ENCODE assay signal across 8 cellular contexts in the genomic region with DNA sequence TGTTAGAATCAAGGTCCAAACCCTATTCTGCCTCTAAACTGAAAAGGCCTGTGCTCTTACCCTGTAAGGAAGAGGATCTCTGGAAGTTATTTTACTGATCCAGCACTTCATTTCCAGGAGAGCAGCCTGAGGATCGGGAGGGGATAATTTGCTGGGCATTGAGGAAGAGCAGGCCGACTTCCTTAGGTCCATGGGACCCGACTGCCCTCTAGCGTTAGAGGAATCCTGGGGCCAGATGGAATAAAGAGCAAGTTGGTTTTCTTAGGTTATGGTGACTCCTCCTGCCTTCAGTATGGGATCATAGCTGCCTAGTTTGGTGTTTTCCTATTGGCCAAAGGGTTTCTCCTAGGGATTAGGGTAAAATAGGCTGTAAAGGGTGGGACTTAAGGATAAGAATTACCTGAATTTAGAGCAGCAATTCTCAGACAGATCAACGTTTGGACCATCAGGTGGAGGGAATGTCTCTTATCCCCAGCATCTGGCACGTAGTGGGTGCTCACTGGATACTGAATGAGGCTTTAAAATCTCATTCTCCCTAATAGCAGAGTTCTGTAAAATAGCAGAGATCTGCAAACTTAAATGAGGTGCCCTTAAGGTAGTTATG. TPM values are rescaled to one million over a fixed set of nuclear protein-coding genes. Genes with fewer than 3 reads are reported as not detected.
A peak's percentile ranks its signal among the peaks of the same experiment; 100 is the strongest.
DNase-seq lines count a peak whose midpoint lies in the region; ATAC-seq, FAIRE-seq and TF ChIP-seq lines count a peak whose summit lies in the region.

No MANE protein-coding gene starts in this region.

- no peak overlapping the region for H3K23ac ChIP-seq in H1 (ENCODE audit: insufficient read length)

- H3K4me1 ChIP-seq in H1 (replicated peaks in 1 of 4; ENCODE audit: control insufficient read depth in 3 of 4, insufficient read depth in 4 of 4, low read length in 3 of 4) (peaks cover 0 to 3% (median 0%) of the 10 kb centered on the region in 4 experiments; a peak in 1 of 7 replicates), lung (ENCODE audit: control insufficient read depth in 2 of 2, insufficient read depth in 2 of 2, low read length in 2 of 2) (peaks cover 0 to 3% of the 10 kb centered on the region in 2 donors)

- no peak overlapping the region for H2BK15ac ChIP-seq in H1 (ENCODE audit: low read length)

- no peak overlapping the region for H2BK20ac ChIP-seq in H1 (ENCODE audit: low read length)

- no peak overlapping the region for H3K18ac ChIP-seq in H1 (ENCODE audit: extremely low read depth, low read length)

- no peaks in the 10 kb centered on the region for H3K27me3 ChIP-seq in H1 (replicated peaks in 1 of 4; ENCODE audit: control insufficient read depth in 3 of 4, extremely low read depth in 1 of 4, insufficient read depth in 3 of 4, low read length in 3 of 4)
- no peaks in the 10 kb centered on the region for H3K27me3 ChIP-seq in lung (ENCODE audit: control insufficient read depth, insufficient read depth)

- peaks cover 16% of the 10 kb centered on the region for H3K27me3 Mint-ChIP-seq in activated CD4-positive, alpha-beta T cell treated with anti-CD3 and anti-CD28 coated beads, Interleukin-2, amount 10 ng/mL, durations not matched to agents 24 days and 14 days

- H3K56ac ChIP-seq in H1 (replicated peaks; ENCODE audit: insufficient read length, low read depth, low read length) = no peak overlapping the region

- peaks cover 0 to 3% (median 2%) of the 10 kb centered on the region in 4 experiments; a peak in 2 of 8 replicates for H3K36me3 ChIP-seq in H1 (ENCODE audit: control insufficient read depth in 2 of 4, insufficient read depth in 4 of 4, low read length in 3 of 4)
- H3K36me3 ChIP-seq in lung (ENCODE audit: control insufficient read depth in 2 of 2, insufficient read depth in 2 of 2, low read length in 2 of 2) = peaks cover 0 to 4% of the 10 kb centered on the region in 2 donors

- no peak overlapping the region for H3K4me3 Mint-ChIP-seq in activated CD4-positive, alpha-beta T cell treated with anti-CD3 and anti-CD28 coated beads, Interleukin-2, amount 10 ng/mL, durations not matched to agents 24 days and 14 days

- H3K4ac ChIP-seq in H1 (replicated peaks; ENCODE audit: insufficient read length, low read depth, low read length) = no peak overlapping the region

- no peak overlapping the region for H2BK120ac ChIP-seq in H1 (replicated peaks; ENCODE audit: low read depth, low read length)

- no peak overlapping the region for H3K4me2 ChIP-seq in H1 (ENCODE audit: insufficient read depth in 1 of 2, low read depth in 2 of 2, low read length in 2 of 2)

- H4K5ac ChIP-seq in H1 (ENCODE audit: insufficient read length, low read depth, low read length) = no peak overlapping the region

- peak; percentile 95 for FAIRE-seq in H1 (lab: Jason Lieb, UNC)

- peak; percentile 100 for TF ChIP-seq RAD21 in H1 (IDR thresholded peaks at IDR 0.05 in 1 of 2, conservative IDR thresholded peaks at IDR 0.05 in 1 of 2; ENCODE audit: low read depth in 2 of 2, low read length in 2 of 2)

- H3K27ac ChIP-seq in H1 (ENCODE audit: low read depth, low read length) (no peak overlapping the region), lung (ENCODE audit: low read depth in 1 of 2, low read length in 1 of 2) (no peak overlapping the region)

- TF ChIP-seq EP300 in H1 (IDR thresholded peaks at IDR 0.05; ENCODE audit: borderline replicate concordance in 1 of 2, low read depth in 2 of 2, low read length in 2 of 2) = no peak

- POLR2A ChIA-PET in H1 (lab: Charles Lee; ENCODE audit: partially characterized antibody) = interaction anchor here (0.6 to 1.2 kb wide), 2 partner anchors 170 to 369 kb away, joined by 3 to 5 read pairs; no protein-coding TSS in a partner anchor

- H3K4me3 ChIP-seq in H1 (ENCODE audit: extremely low read depth in 1 of 4, insufficient read depth in 2 of 4, low read depth in 3 of 4, low read length in 4 of 4) = no peak overlapping the region
- H3K4me3 ChIP-seq in lung = no peak overlapping the region

- peak; percentile 78 to 99 (median 98) for TF ChIP-seq CTCF in H1 (IDR thresholded peaks at IDR 0.05; ENCODE audit: control extremely low read depth in 1 of 3, insufficient read depth in 1 of 3, low read depth in 1 of 3, low read length in 3 of 3)
- peak; percentile 95 for TF ChIP-seq CTCF in lung (IDR thresholded peaks at IDR 0.05; ENCODE audit: control extremely low read depth, extremely low read depth)

- CTCF ChIA-PET in H1 (lab: Charles Lee; ENCODE audit: partially characterized antibody) = interaction anchor here (0.6 to 8.7 kb wide), 31 partner anchors 10 to 1196 kb away, joined by 3 to 304 read pairs (median 5); no protein-coding TSS in a partner anchor

- no peak for TF ChIP-seq POLR2A in H1 (IDR thresholded peaks at IDR 0.05; ENCODE audit: control extremely low read depth in 1 of 2, low read depth in 2 of 2, low read length in 2 of 2)

- no peaks in the 10 kb centered on the region for H3K4me1 Mint-ChIP-seq in activated CD4-positive, alpha-beta T cell treated with anti-CD3 and anti-CD28 coated beads, Interleukin-2, amount 10 ng/mL, durations not matched to agents 24 days and 14 days

- H3K79me1 ChIP-seq in H1 (ENCODE audit: low read depth, low read length) = no peaks in the 10 kb centered on the region

- no peak overlapping the region for H4K8ac ChIP-seq in H1 (ENCODE audit: extremely low read depth, insufficient read depth, low read length)

- H3K79me2 ChIP-seq in H1 (ENCODE audit: control insufficient read depth in 1 of 2, insufficient read depth in 2 of 2, low read length in 2 of 2) = no peaks in the 10 kb centered on the region

- no peak overlapping the region for H2AK5ac ChIP-seq in H1 (ENCODE audit: low read depth, low read length)

- no peak overlapping the region for H2BK12ac ChIP-seq in H1 (ENCODE audit: low read depth, low read length)

- H3K9ac ChIP-seq in H1 (replicated peaks in 1 of 4; ENCODE audit: extremely low read depth in 1 of 4, low read depth in 3 of 4, low read length in 3 of 4) = no peak overlapping the region

- H3K9me3 ChIP-seq in H1 (ENCODE audit: insufficient read depth in 2 of 2, low read depth in 1 of 2, low read length in 1 of 2) (no peaks in the 10 kb centered on the region), lung (ENCODE audit: control insufficient read depth in 2 of 2, insufficient read depth in 1 of 2, low read length in 1 of 2) (no peaks in the 10 kb centered on the region)

- peak overlapping the region; percentile 52 for H2AFZ ChIP-seq in H1 (ENCODE audit: low read length)

- peak; percentile 60 for ATAC-seq in HG03196 (IDR thresholded peaks at IDR 0.05; ENCODE audit: unreplicated experiment)
- peak; percentile 88 for ATAC-seq in lung (ENCODE audit: insufficient read depth, low FRiP score)

- no peaks in the 10 kb centered on the region for H3K9me3 Mint-ChIP-seq in activated CD4-positive, alpha-beta T cell treated with anti-CD3 and anti-CD28 coated beads, Interleukin-2, amount 10 ng/mL, durations not matched to agents 24 days and 14 days

- no peak overlapping the region for H4K91ac ChIP-seq in H1 (replicated peaks; ENCODE audit: insufficient read length, low read length)

- peaks cover 11% of the 10 kb centered on the region for H3K36me3 Mint-ChIP-seq in activated CD4-positive, alpha-beta T cell treated with anti-CD3 and anti-CD28 coated beads, Interleukin-2, amount 10 ng/mL, durations not matched to agents 24 days and 14 days (ENCODE audit: low read depth)

- H3K27ac Mint-ChIP-seq in activated CD4-positive, alpha-beta T cell treated with anti-CD3 and anti-CD28 coated beads, Interleukin-2, amount 10 ng/mL, durations not matched to agents 24 days and 14 days = no peak overlapping the region

- no peaks in the 10 kb centered on the region for H3K23me2 ChIP-seq in H1 (ENCODE audit: low read depth, low read length)

- no peaks in the 10 kb centered on the region for H4K20me1 ChIP-seq in H1 (replicated peaks in 1 of 2; ENCODE audit: control insufficient read depth in 1 of 2, insufficient read depth in 2 of 2, low read length in 2 of 2)

- peak; percentile 10 for DNase-seq in DMS79 treated with DMSO at 0.1 percent for 48 hours (lab: John Stamatoyannopoulos, UW)
- DNase-seq in NCI-H524 (lab: John Stamatoyannopoulos, UW) = peak; percentile 65 to 76
- DNase-seq in activated CD4-positive, alpha-beta T cell treated with anti-CD3 and anti-CD28 coated beads, Interleukin-2, amount 10 ng/mL, durations not matched to agents 24 days and 14 days = peak; percentile 82
- peak; percentile 84 to 88 for DNase-seq in H1 (ENCODE audit: low read depth in 1 of 2, low spot score in 2 of 2)
- DNase-seq in lung (ENCODE audit: low spot score) = peak; percentile 77
- DNase-seq in stimulated activated CD8-positive, alpha-beta memory T cell treated with anti-CD3 and anti-CD28 coated beads, Interleukin-12 subunit alpha, Interleukin-12 subunit beta, amount 100 ng/mL, for 1 hour (ENCODE audit: low read depth) = peak; percentile 8
- DNase-seq in cortex of kidney (lab: John Stamatoyannopoulos, UW) = no peak

- no peak overlapping the region for H3K14ac ChIP-seq in H1 (ENCODE audit: insufficient read length)

- no peak overlapping the region for H2BK5ac ChIP-seq in H1 (ENCODE audit: low read depth, low read length)

- 29% methylated on average over 6 of the region's 6 CpGs; no CpG with 5 or more reads in 1 of the 2 experiments for WGBS in H1 (ENCODE audit: extremely low coverage in 1 of 2, insufficient coverage in 1 of 2, insufficient read length in 1 of 2, insufficient replicate concordance in 2 of 2, low coverage in 1 of 2, low lambda C conversion rate in 2 of 2, missing lambda C conversion rate in 1 of 2), 2 experiments
- 26 to 28% methylated on average over 6 of the region's 6 CpGs for WGBS in lung, 2 donors

- intact Hi-C loops in activated CD4-positive, alpha-beta T cell treated with anti-CD3 and anti-CD28 coated beads, Interleukin-2, amount 10 ng/mL, durations not matched to agents 24 days and 14 days (cut with micrococcal nuclease) = loop anchor here (1.0 to 5.0 kb wide), 3 partner anchors 171 to 469 kb away; no protein-coding TSS in a partner anchor

RNA-seq across cellular contexts. Expression of gene SORBS1, which starts 40.0 kb away (rescaled TPM):
- 0.66 and 0.77 TPM in 2 replicates for total RNA-seq in activated CD4-positive, alpha-beta T cell treated with anti-CD3 and anti-CD28 coated beads, Interleukin-2, amount 10 ng/mL, durations not matched to agents 24 days and 14 days
- 35.0 and 36.3 TPM in 2 replicates for total RNA-seq in H1 (2021; fragmentation: NEBNext Ultra II Directional; extraction: Animal tissue kit (Norgen Biotek cat#: 25700))
- polyA plus RNA-seq in H1 (2011; rRNA removed) (16.0 and 17.5 TPM in 2 replicates), lung (10 to 100 TPM; 13.1 to 19.4 TPM)
- 17.4 TPM for polyA plus RNA-seq in H1 (2011; cell fraction: cytosol; rRNA removed)
- 38.7 TPM for polyA plus RNA-seq in H1 (2011; cell fraction: nucleus; rRNA removed)
- 17.4 to 23.9 TPM (median 20.8 TPM) in 4 replicates for polyA plus RNA-seq in H1 (2012, experiment 1 of 2)
- 2.6 TPM for polyA plus RNA-seq in H1 (2012, experiment 2 of 2)
- 14.4 TPM for polyA plus RNA-seq in H1 (2013, experiment 1 of 2)
- polyA plus RNA-seq in H1 (2013, experiment 2 of 2) = 13.5 TPM
- polyA minus RNA-seq in H1 (2011; rRNA and poly(A)+ RNA removed) = 46.4 and 54.3 TPM in 2 replicates
- polyA minus RNA-seq in H1 (2011; cell fraction: cytosol; rRNA and poly(A)+ RNA removed) = 19.2 TPM
- polyA minus RNA-seq in H1 (2011; cell fraction: nucleus; rRNA and poly(A)+ RNA removed) = 61.9 TPM
- total RNA-seq in lung = 10 to 100 TPM; 68.5 to 68.9 TPM

RNA-seq across cellular contexts. Expression of gene ALDH18A1, which starts 55.3 kb away (rescaled TPM):
- total RNA-seq in activated CD4-positive, alpha-beta T cell treated with anti-CD3 and anti-CD28 coated beads, Interleukin-2, amount 10 ng/mL, durations not matched to agents 24 days and 14 days = 126 TPM in 2 replicates
- 122 and 128 TPM in 2 replicates for total RNA-seq in H1 (2021; fragmentation: NEBNext Ultra II Directional; extraction: Animal tissue kit (Norgen Biotek cat#: 25700))
- polyA plus RNA-seq in H1 (2011; rRNA removed) (59.6 and 61.9 TPM in 2 replicates), lung (10 to 100 TPM; 12.6 to 21.1 TPM)
- 65.0 TPM for polyA plus RNA-seq in H1 (2011; cell fraction: cytosol; rRNA removed)
- polyA plus RNA-seq in H1 (2011; cell fraction: nucleus; rRNA removed) = 286 TPM
- 79.1 to 85.2 TPM (median 82.6 TPM) in 4 replicates for polyA plus RNA-seq in H1 (2012, experiment 1 of 2)
- polyA plus RNA-seq in H1 (2012, experiment 2 of 2) = 60.5 TPM
- polyA plus RNA-seq in H1 (2013, experiment 1 of 2) = 110 TPM
- 106 TPM for polyA plus RNA-seq in H1 (2013, experiment 2 of 2)
- polyA minus RNA-seq in H1 (2011; rRNA and poly(A)+ RNA removed) = 172 and 182 TPM in 2 replicates
- polyA minus RNA-seq in H1 (2011; cell fraction: cytosol; rRNA and poly(A)+ RNA removed) = 50.1 TPM
- 84.4 TPM for polyA minus RNA-seq in H1 (2011; cell fraction: nucleus; rRNA and poly(A)+ RNA removed)
- total RNA-seq in lung = 10 to 100 TPM; 39.3 to 44.5 TPM

Comparison
In these comparisons a context has a peak if more than half of its experiments do, and no peak if none do; other contexts are left out.
1. RNA of gene SORBS1, which starts 40.0 kb away (total RNA-seq): 68.5 to 68.9 TPM in lung and 35.0 to 36.3 TPM in H1; 0.66 to 0.77 TPM in activated CD4-positive, alpha-beta T cell treated with anti-CD3 and anti-CD28 coated beads, Interleukin-2, amount 10 ng/mL, durations not matched to agents 24 days and 14 days; every median in the first group is over 10 times any median in the second.